Comparison of ENCODE assay signal across 8 cellular contexts in the genomic region with DNA sequence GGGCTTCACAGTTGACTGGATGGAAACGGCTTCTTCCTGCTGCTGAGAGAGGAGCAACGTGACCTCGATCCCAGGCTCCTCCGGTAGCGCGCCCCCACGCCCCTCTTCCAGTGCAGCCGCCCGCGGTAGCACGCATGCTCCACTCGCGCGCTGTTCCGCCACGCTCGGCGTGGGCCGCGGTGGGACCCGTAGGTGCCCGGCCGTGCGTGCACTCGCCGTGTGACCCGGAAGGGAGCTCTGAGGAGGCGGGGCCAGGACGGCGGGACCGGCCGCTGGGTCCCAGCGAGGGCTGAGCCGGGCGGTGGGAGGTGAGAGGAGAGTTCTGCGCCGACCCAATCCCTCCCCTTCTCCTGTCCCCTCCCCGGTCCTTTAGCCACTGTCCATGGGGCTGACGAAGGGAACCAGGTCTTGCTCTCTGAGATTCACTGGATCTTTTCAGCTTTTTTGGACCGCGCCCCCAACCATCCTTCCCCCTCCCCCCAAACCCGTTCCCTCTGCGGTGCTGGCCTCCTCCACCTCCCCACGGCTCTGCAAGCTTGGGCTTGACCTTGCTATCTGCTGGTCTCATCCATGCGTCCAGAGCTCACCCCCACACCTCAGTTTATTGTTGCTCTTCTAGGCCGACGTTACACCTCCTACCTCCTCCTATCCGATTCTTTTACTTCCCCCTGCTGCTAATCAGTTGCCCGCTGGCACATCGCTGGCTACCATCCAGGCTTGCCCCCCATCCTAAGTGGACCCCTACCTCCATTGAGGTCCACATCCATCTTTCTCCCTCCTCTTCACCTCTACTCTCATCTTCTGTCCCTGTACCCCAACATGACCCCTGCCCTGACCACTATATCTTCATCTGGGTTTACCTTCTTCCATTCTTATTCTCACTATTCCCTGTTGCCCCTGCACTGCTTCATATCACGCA. TPM values are rescaled to one million over a fixed set of nuclear protein-coding genes. Genes with fewer than 3 reads are reported as not detected.
A peak's percentile ranks its signal among the peaks of the same experiment; 100 is the strongest.
DNase-seq lines count a peak whose midpoint lies in the region; ATAC-seq, FAIRE-seq and TF ChIP-seq lines count a peak whose summit lies in the region.

Gene CUL9, plus strand, starts transcription at position 255 of the 919 bp plus-strand sequence. CDS start 2,115 bp downstream, outside the sequence.

- peak within 1 kb of the TSS; percentile 57 for H3K4me3 ChIP-seq in colonic mucosa

- TF ChIP-seq CTCF in colonic mucosa (IDR thresholded peaks at IDR 0.05) = no peak

- peak within 1 kb of the TSS; percentile 90 for H3K4me3 Mint-ChIP-seq in activated CD4-positive, alpha-beta T cell treated with anti-CD3 and anti-CD28 coated beads for 36 hours

- no peaks in the 10 kb centered on the region for H3K9me3 ChIP-seq in colonic mucosa

- CTCF ChIA-PET in activated CD4-positive, alpha-beta T cell treated with anti-CD3 and anti-CD28 coated beads for 36 hours (lab: Charles Lee) = interaction anchor here (1.0 to 1.1 kb wide), 2 partner anchors 47 to 437 kb away, joined by 3 read pairs; partner anchors contain the start of gene TBCC

- H3K4me1 ChIP-seq in colonic mucosa = no peaks in the 10 kb centered on the region

- peaks cover 28% of the 10 kb centered on the region for H3K36me3 Mint-ChIP-seq in activated CD4-positive, alpha-beta T cell treated with anti-CD3 and anti-CD28 coated beads for 36 hours (ENCODE audit: low read depth)

- H3K36me3 ChIP-seq in colonic mucosa = peaks cover 13% of the 10 kb centered on the region

- peak; percentile 79 for ATAC-seq in HG03025 (IDR thresholded peaks at IDR 0.05; ENCODE audit: low FRiP score, unreplicated experiment)
- ATAC-seq in activated CD4-positive, alpha-beta T cell treated with anti-CD3 and anti-CD28 coated beads for 36 hours = peak; percentile 95

- POLR2A ChIA-PET in activated CD4-positive, alpha-beta T cell treated with anti-CD3 and anti-CD28 coated beads for 36 hours (lab: Charles Lee) = interaction anchor here (0.6 to 1.4 kb wide), 5 partner anchors 10 to 1069 kb away, joined by 3 to 8 read pairs (median 4); partner anchors contain the start of genes POLR1C, SRF and YIPF3

- no peaks in the 10 kb centered on the region for H3K27me3 Mint-ChIP-seq in activated CD4-positive, alpha-beta T cell treated with anti-CD3 and anti-CD28 coated beads for 36 hours

- DNase-seq in 8988T (peak; percentile 59), GM18507 (ENCODE audit: extremely low spot score, insufficient read length, low read depth) (peak; percentile 80), NCI-H345 treated with DMSO at 0.1 percent for 48 hours (lab: John Stamatoyannopoulos, UW; ENCODE audit: unreplicated experiment) (peak; percentile 36), colonic mucosa (peak; percentile 87)
- DNase-seq in activated CD4-positive, alpha-beta T cell treated with anti-CD3 and anti-CD28 coated beads for 36 hours = peak; percentile 90
- DNase-seq in stimulated activated CD4-positive, alpha-beta T cell treated with anti-CD3 and anti-CD28 coated beads, Interleukin-1b, Interleukin-23, amount 100 ng/mL, for 1 hour (ENCODE audit: low read depth in 2 of 2) = peak; percentile 47 to 60

- H3K4me1 Mint-ChIP-seq in activated CD4-positive, alpha-beta T cell treated with anti-CD3 and anti-CD28 coated beads for 36 hours = peaks cover 46% of the 10 kb centered on the region

- peak; percentile 87 for FAIRE-seq in GM18507 (lab: Jason Lieb, UNC)

- no peaks in the 10 kb centered on the region for H3K9me3 Mint-ChIP-seq in activated CD4-positive, alpha-beta T cell treated with anti-CD3 and anti-CD28 coated beads for 36 hours (ENCODE audit: low read depth)

- H3K27ac Mint-ChIP-seq in activated CD4-positive, alpha-beta T cell treated with anti-CD3 and anti-CD28 coated beads for 36 hours = peak within 1 kb of the TSS; percentile 91

- no peaks in the 10 kb centered on the region for H3K27me3 ChIP-seq in colonic mucosa
- H3K27me3 ChIP-seq in layer of hippocampus (ENCODE audit: control insufficient read depth, insufficient read depth, low read length) = no peaks in the 10 kb centered on the region

- H3K27ac ChIP-seq in colonic mucosa = peak within 1 kb of the TSS; percentile 31
- H3K27ac ChIP-seq in layer of hippocampus (ENCODE audit: low read depth, low read length) = peak within 1 kb of the TSS; percentile 76

- H3K9ac ChIP-seq in colonic mucosa (ENCODE audit: low read depth in 2 of 2, low read length in 2 of 2) = peak within 1 kb of the TSS; percentile 79 to 84

- intact Hi-C loops in activated CD4-positive, alpha-beta T cell treated with anti-CD3 and anti-CD28 coated beads for 36 hours (cut with DNase I, micrococcal nuclease) = loop anchor here (1.0 to 2.0 kb wide), 4 partner anchors 8 to 254 kb away; partner anchors contain the start of gene ABCC10 (in 1 of the 2)
- intact Hi-C loops in colonic mucosa (cut with DNase I) = no loop called here

RNA-seq across cellular contexts. Expression of gene CUL9, which starts in this region (rescaled TPM):
- 10 to 100 TPM; 34.0 to 35.1 TPM for total RNA-seq in activated CD4-positive, alpha-beta T cell treated with anti-CD3 and anti-CD28 coated beads for 36 hours
- total RNA-seq in colonic mucosa = 10 to 100 TPM; 23.4 to 36.9 TPM

Comparison
In these comparisons a context has a peak if more than half of its experiments do, and no peak if none do; other contexts are left out.
1. Peak in every context shown above with its lines: DNase-seq, ATAC-seq, H3K4me3 ChIP-seq and H3K27ac ChIP-seq.
2. DNase-seq: peak in every context shown above with its lines; median percentile 90 in activated CD4-positive, alpha-beta T cell treated with anti-CD3 and anti-CD28 coated beads for 36 hours; 87 in colonic mucosa; 80 in GM18507; 59 in 8988T; 54 in stimulated activated CD4-positive, alpha-beta T cell treated with anti-CD3 and anti-CD28 coated beads, Interleukin-1b, Interleukin-23, amount 100 ng/mL, for 1 hour; 36 in NCI-H345 treated with DMSO at 0.1 percent for 48 hours.